In genomic region chr22:32518848-32519247, GRCh38 we compare ENCODE assay signal across 13 cellular contexts. TPM values are rescaled to one million over a fixed set of nuclear protein-coding genes. Genes with fewer than 3 reads are reported as not detected.
DNase-seq lines count a peak whose midpoint lies in the region; ATAC-seq and TF ChIP-seq lines count a peak whose summit lies in the region.
"Had no signal": no experiment of that assay in that cellular context is flagged by ENCODE, and none has a peak within 500 bp of the region (broad histone marks: within the 10 kb centered on the region; RNA-seq: fewer than 3 reads in every experiment).

No MANE protein-coding gene starts in this region.

- BruUV-seq in Caco-2 (replicated peaks; lab: Mats Ljungman, UMichigan) = no TSS peak

- intact Hi-C loops in Caco-2 (cut with micrococcal nuclease; ENCODE audit: unreplicated experiment) = no loop called here

- H3K27ac Mint-ChIP-seq in Caco-2 (ENCODE audit: unreplicated experiment) = no peak overlapping the region
- no peak overlapping the region for H3K27ac Mint-ChIP-seq in nephron progenitor cell

- no peaks in the 10 kb centered on the region for H3K27me3 ChIP-seq in Caco-2 (replicated peaks; ENCODE audit: control insufficient read depth, insufficient read depth, low read length)

- POLR2A ChIA-PET in Caco-2 (lab: Charles Lee) = no interaction called here

- H3K27me3 Mint-ChIP-seq in Caco-2 (ENCODE audit: insufficient read depth, unreplicated experiment) = no peaks in the 10 kb centered on the region
- H3K27me3 Mint-ChIP-seq in nephron progenitor cell (ENCODE audit: low read depth, poor library complexity) = no peaks in the 10 kb centered on the region

- H3K36me3 Mint-ChIP-seq in Caco-2 (ENCODE audit: insufficient read depth, unreplicated experiment) = no peaks in the 10 kb centered on the region
- peaks cover 20% of the 10 kb centered on the region for H3K36me3 Mint-ChIP-seq in nephron progenitor cell (ENCODE audit: low read depth)

- H3K4me3 ChIP-seq in Caco-2 (ENCODE audit: low read depth, low read length) = no peak overlapping the region
- no peak overlapping the region for H3K4me3 ChIP-seq in GM12875 (ENCODE audit: low read depth, low read length)
- no peak overlapping the region for H3K4me3 ChIP-seq in fibroblast of pulmonary artery (replicated peaks; ENCODE audit: low read depth, low read length)
- H3K4me3 ChIP-seq: skin epidermis had no signal

- peak; percentile 43 to 47 for TF ChIP-seq CTCF in Caco-2 (IDR thresholded peaks at IDR 0.05; ENCODE audit: insufficient read depth in 1 of 2, low read depth in 1 of 2, low read length in 1 of 2, severe bottlenecking in 1 of 2, unreplicated experiment in 1 of 2)
- TF ChIP-seq CTCF in GM12875 (IDR thresholded peaks at IDR 0.05; ENCODE audit: borderline replicate concordance, insufficient read depth, low read depth, low read length) = peak; percentile 41; the same call in 1 of the 2 replicates
- TF ChIP-seq CTCF in fibroblast of pulmonary artery (IDR thresholded peaks at IDR 0.05; ENCODE audit: low read length, missing control alignments) = peak; percentile 25
- TF ChIP-seq CTCF in nephron progenitor cell (IDR thresholded peaks at IDR 0.05) = no peak

- H3K4me1 ChIP-seq in Caco-2 = no peaks in the 10 kb centered on the region

- H3K36me3 ChIP-seq in Caco-2 (ENCODE audit: control insufficient read depth, insufficient read depth, low read length) = no peaks in the 10 kb centered on the region

- H3K4me3 Mint-ChIP-seq in Caco-2 (ENCODE audit: unreplicated experiment) = no peak overlapping the region
- no peak overlapping the region for H3K4me3 Mint-ChIP-seq in nephron progenitor cell

- no peak for ATAC-seq in HG03439 (IDR thresholded peaks at IDR 0.05; ENCODE audit: unreplicated experiment)

- DNase-seq in Caco-2 = no peak
- peak; percentile 22 for DNase-seq in OCI-M1 (lab: John Stamatoyannopoulos, UW)
- DNase-seq in fibroblast of pulmonary artery (ENCODE audit: low read depth) = no peak
- DNase-seq in NCI-H2081 treated with DMSO at 0.1 percent for 48 hours (lab: John Stamatoyannopoulos, UW) = no peak
- no peak for DNase-seq in nephron progenitor cell
- DNase-seq in effector CD8-positive, alpha-beta T cell (lab: John Stamatoyannopoulos, UW) = no peak
- DNase-seq: NCI-H510A, T1000 had no signal

- H3K9me3 Mint-ChIP-seq in Caco-2 (ENCODE audit: unreplicated experiment) = no peaks in the 10 kb centered on the region
- peaks cover 16% of the 10 kb centered on the region for H3K9me3 Mint-ChIP-seq in nephron progenitor cell

- H3K4me1 Mint-ChIP-seq in Caco-2 (ENCODE audit: low read depth, unreplicated experiment) = no peaks in the 10 kb centered on the region
- no peaks in the 10 kb centered on the region for H3K4me1 Mint-ChIP-seq in nephron progenitor cell

- no peaks in the 10 kb centered on the region for H3K9me3 ChIP-seq in Caco-2

- CTCF ChIA-PET in Caco-2 (lab: Charles Lee) = no interaction called here

RNA-seq across cellular contexts. Expression of gene FBXO7, which starts 44.2 kb away (rescaled TPM):
- total RNA-seq in Caco-2 (2022) = 82.7 and 85.1 TPM in 2 replicates

RNA-seq across cellular contexts. Expression of gene BPIFC, which starts 54.6 kb away (rescaled TPM):
- total RNA-seq in Caco-2 (2022) = not detected in 2 replicates
- total RNA-seq: cerebellum, mucosa of gallbladder had no signal
